Comparison of ENCODE assay signal across 8 cellular contexts in genomic region chr11:66842896-66843775, GRCh38. TPM values are rescaled to one million over a fixed set of nuclear protein-coding genes. Genes with fewer than 3 reads are reported as not detected.
A peak's percentile ranks its signal among the peaks of the same experiment; 100 is the strongest.
DNase-seq lines count a peak whose midpoint lies in the region; ATAC-seq and TF ChIP-seq lines count a peak whose summit lies in the region.

TSS of gene RCE1 (plus strand) at chr11:66843441. CDS start at chr11:66843456, 15 bp downstream.

- intact Hi-C loops in activated T-helper 2 cell treated with anti-CD3 and anti-CD28 coated beads, Interferon-gamma antibody, Interleukin-2, Interleukin-4, amounts not matched to agents 10 μg/mL and 5 μg/mL and 100 μg/mL, durations not matched to agents 14 hours and 24 hours and 36 hours (cut with micrococcal nuclease): loop anchor here (2.0 to 5.0 kb wide), 4 partner anchors 14 to 496 kb away; partner anchors contain the start of genes B4GAT1, BRMS1, LRFN4 and PC

- peak within 1 kb of the TSS; percentile 94 for H3K27ac Mint-ChIP-seq in activated T-helper 2 cell treated with anti-CD3 and anti-CD28 coated beads, Interferon-gamma antibody, Interleukin-2, Interleukin-4, amounts not matched to agents 10 μg/mL and 5 μg/mL and 100 μg/mL, durations not matched to agents 14 hours and 24 hours and 36 hours
- peak within 1 kb of the TSS; percentile 95 for H3K27ac Mint-ChIP-seq in nephron progenitor cell
- peak within 1 kb of the TSS; percentile 96 to 98 for H3K27ac Mint-ChIP-seq in stimulated activated naive CD8-positive, alpha-beta T cell treated with anti-CD3 and anti-CD28 coated beads, Interleukin-15, amount 100 ng/mL, for 72 hours

- peak; percentile 81 for DNase-seq in DMS79 treated with DMSO at 0.1 percent for 48 hours (lab: John Stamatoyannopoulos, UW)
- peak; percentile 96 for DNase-seq in KG1 (lab: John Stamatoyannopoulos, UW)
- peak; percentile 97 for DNase-seq in RPMI8226
- peak; percentile 90 for DNase-seq in activated T-helper 2 cell treated with anti-CD3 and anti-CD28 coated beads, Interferon-gamma antibody, Interleukin-2, Interleukin-4, amounts not matched to agents 10 μg/mL and 5 μg/mL and 100 μg/mL, durations not matched to agents 14 hours and 24 hours and 36 hours (ENCODE audit: low spot score)
- peak; percentile 90 for DNase-seq in fibroblast of pulmonary artery (ENCODE audit: low read depth)
- peak; percentile 95 for DNase-seq in nephron progenitor cell
- peak; percentile 88 to 89 for DNase-seq in stimulated activated naive CD8-positive, alpha-beta T cell treated with anti-CD3 and anti-CD28 coated beads, Interleukin-15, amount 100 ng/mL, for 72 hours

- H3K27me3 Mint-ChIP-seq in activated T-helper 2 cell treated with anti-CD3 and anti-CD28 coated beads, Interferon-gamma antibody, Interleukin-2, Interleukin-4, amounts not matched to agents 10 μg/mL and 5 μg/mL and 100 μg/mL, durations not matched to agents 14 hours and 24 hours and 36 hours (ENCODE audit: low read depth): no peaks in the 10 kb centered on the region
- no peaks in the 10 kb centered on the region for H3K27me3 Mint-ChIP-seq in nephron progenitor cell (ENCODE audit: low read depth, poor library complexity)
- H3K27me3 Mint-ChIP-seq in stimulated activated naive CD8-positive, alpha-beta T cell treated with anti-CD3 and anti-CD28 coated beads, Interleukin-15, amount 100 ng/mL, for 72 hours: no peaks in the 10 kb centered on the region

- TF ChIP-seq CTCF in fibroblast of pulmonary artery (IDR thresholded peaks at IDR 0.05; ENCODE audit: low read length, missing control alignments) (no peak), nephron progenitor cell (IDR thresholded peaks at IDR 0.05) (no peak)

- ATAC-seq in GM21723 (IDR thresholded peaks at IDR 0.05; ENCODE audit: unreplicated experiment): peak; percentile 77
- ATAC-seq in stimulated activated naive CD8-positive, alpha-beta T cell treated with anti-CD3 and anti-CD28 coated beads, Interleukin-15, amount 100 ng/mL, for 72 hours: peak; percentile 94

- H3K4me1 Mint-ChIP-seq in activated T-helper 2 cell treated with anti-CD3 and anti-CD28 coated beads, Interferon-gamma antibody, Interleukin-2, Interleukin-4, amounts not matched to agents 10 μg/mL and 5 μg/mL and 100 μg/mL, durations not matched to agents 14 hours and 24 hours and 36 hours (ENCODE audit: low read depth): peaks cover 39% of the 10 kb centered on the region
- H3K4me1 Mint-ChIP-seq in nephron progenitor cell: peaks cover 30% of the 10 kb centered on the region
- peaks cover 56% of the 10 kb centered on the region for H3K4me1 Mint-ChIP-seq in stimulated activated naive CD8-positive, alpha-beta T cell treated with anti-CD3 and anti-CD28 coated beads, Interleukin-15, amount 100 ng/mL, for 72 hours

- H3K9me3 Mint-ChIP-seq in activated T-helper 2 cell treated with anti-CD3 and anti-CD28 coated beads, Interferon-gamma antibody, Interleukin-2, Interleukin-4, amounts not matched to agents 10 μg/mL and 5 μg/mL and 100 μg/mL, durations not matched to agents 14 hours and 24 hours and 36 hours: no peaks in the 10 kb centered on the region
- H3K9me3 Mint-ChIP-seq in nephron progenitor cell: no peaks in the 10 kb centered on the region
- no peaks in the 10 kb centered on the region for H3K9me3 Mint-ChIP-seq in stimulated activated naive CD8-positive, alpha-beta T cell treated with anti-CD3 and anti-CD28 coated beads, Interleukin-15, amount 100 ng/mL, for 72 hours

- H3K4me3 ChIP-seq in fibroblast of pulmonary artery (replicated peaks; ENCODE audit: low read depth, low read length): peak within 1 kb of the TSS; percentile 97

- H3K4me3 Mint-ChIP-seq in activated T-helper 2 cell treated with anti-CD3 and anti-CD28 coated beads, Interferon-gamma antibody, Interleukin-2, Interleukin-4, amounts not matched to agents 10 μg/mL and 5 μg/mL and 100 μg/mL, durations not matched to agents 14 hours and 24 hours and 36 hours (ENCODE audit: low read depth): peak within 1 kb of the TSS; percentile 96
- peak within 1 kb of the TSS; percentile 94 for H3K4me3 Mint-ChIP-seq in nephron progenitor cell
- H3K4me3 Mint-ChIP-seq in stimulated activated naive CD8-positive, alpha-beta T cell treated with anti-CD3 and anti-CD28 coated beads, Interleukin-15, amount 100 ng/mL, for 72 hours: peak within 1 kb of the TSS; percentile 97

- H3K36me3 Mint-ChIP-seq in activated T-helper 2 cell treated with anti-CD3 and anti-CD28 coated beads, Interferon-gamma antibody, Interleukin-2, Interleukin-4, amounts not matched to agents 10 μg/mL and 5 μg/mL and 100 μg/mL, durations not matched to agents 14 hours and 24 hours and 36 hours (ENCODE audit: low read depth): peaks cover 49% of the 10 kb centered on the region
- peaks cover 6% of the 10 kb centered on the region for H3K36me3 Mint-ChIP-seq in nephron progenitor cell (ENCODE audit: low read depth)

RNA-seq across cellular contexts. Expression of gene RCE1, which starts in this region (rescaled TPM):
- 27.5 and 27.8 TPM in 2 replicates for total RNA-seq in activated T-helper 2 cell treated with anti-CD3 and anti-CD28 coated beads, Interferon-gamma antibody, Interleukin-2, Interleukin-4, amounts not matched to agents 10 μg/mL and 5 μg/mL and 100 μg/mL, durations not matched to agents 14 hours and 24 hours and 36 hours

Comparison
In these comparisons a context has a peak if more than half of its experiments do, and no peak if none do; other contexts are left out.
1. Peak in every context shown above with its lines: DNase-seq, ATAC-seq and H3K4me3 ChIP-seq.